27 cellular contexts compared by ENCODE assay signal in genomic region chr5:114210662-114211061, GRCh38.
DNase-seq lines count a peak whose midpoint lies in the region; ATAC-seq and TF ChIP-seq lines count a peak whose summit lies in the region.
"Had no signal": no experiment of that assay in that cellular context is flagged by ENCODE, and none has a peak within 500 bp of the region (broad histone marks: within the 10 kb centered on the region; RNA-seq: fewer than 3 reads in every experiment).

No MANE protein-coding gene starts in this region.

- DNase-seq in left lung, result no peak
- DNase-seq in GM13976 (ENCODE audit: low spot score), result no peak
- DNase-seq: 8988T; ACHN; AML-193; BE2C; C1 segment of cervical spinal cord; Caco-2; Calu3; CD4-positive, alpha-beta memory T cell; CD4-positive, alpha-beta T cell; CD4-positive, CD25-positive, alpha-beta regulatory T cell; CD8-positive, alpha-beta memory T cell; CD8-positive, alpha-beta T cell; COR-L47; DMS 273 treated with DMSO at 0.1 percent for 48 hours; DMS153; DMS53; DMS79; DMS79 treated with DMSO at 0.1 percent for 48 hours; DND-41; EL had no signal

- no peak overlapping the region for H3K4me3 ChIP-seq in left lung
- H3K4me3 ChIP-seq: A549; BLaER1; BLaER1 treated with 17β-estradiol and CSF1 and Interleukin-3, amounts not matched to agents 10 nM and 100 nM had no signal

- H3K27ac ChIP-seq in left lung, result no peak overlapping the region
- H3K27ac ChIP-seq: 22Rv1; A549; BLaER1; BLaER1 treated with 17β-estradiol and CSF1 and Interleukin-3, amounts not matched to agents 10 nM and 100 nM; C4-2B had no signal

- no peaks in the 10 kb centered on the region for H3K4me1 ChIP-seq in left lung
- H3K4me1 ChIP-seq: A549; BE2C; BLaER1; BLaER1 treated with 17β-estradiol and CSF1 and Interleukin-3, amounts not matched to agents 10 nM and 100 nM; Caco-2 had no signal

- peak; percentile 87 for ATAC-seq in left lung
- ATAC-seq: A549; CD8-positive, alpha-beta T cell had no signal

- intact Hi-C loops in left lung (cut with DNase I), result no loop called here

- H3K9me3 ChIP-seq in left lung, result no peaks in the 10 kb centered on the region
- H3K9me3 ChIP-seq: A549; BE2C; BLaER1; BLaER1 treated with 17β-estradiol and CSF1 and Interleukin-3, amounts not matched to agents 10 nM and 100 nM; Caco-2 had no signal

- TF ChIP-seq CTCF in left lung (IDR thresholded peaks at IDR 0.05) (no peak), GM13976 (IDR thresholded peaks at IDR 0.05; ENCODE audit: borderline replicate concordance, control extremely low read depth, extremely low read depth, insufficient read depth, missing control alignments) (no peak)

- H3K27me3 ChIP-seq in left lung, result no peaks in the 10 kb centered on the region
- H3K27me3 ChIP-seq: BE2C; BLaER1; BLaER1 treated with 17β-estradiol and CSF1 and Interleukin-3, amounts not matched to agents 10 nM and 100 nM had no signal

- H3K36me3 ChIP-seq in left lung, result no peaks in the 10 kb centered on the region
- H3K36me3 ChIP-seq: BE2C; BLaER1; BLaER1 treated with 17β-estradiol and CSF1 and Interleukin-3, amounts not matched to agents 10 nM and 100 nM had no signal

- in situ Hi-C loops in GM13976 (cut with MboI; ENCODE audit: low sequenced_read_pairs, unreplicated experiment), result no loop called here
